In genomic region chr3:25957026-25957425, GRCh38 we compare ENCODE assay signal across 23 cellular contexts.
"Had no signal": no experiment of that assay in that cellular context is flagged by ENCODE, and none has a peak within 500 bp of the region (broad histone marks: within the 10 kb centered on the region; RNA-seq: fewer than 3 reads in every experiment).

No MANE protein-coding gene starts in this region.

- H3K36me3 Mint-ChIP-seq: IgD-negative memory B cell had no signal

- DNase-seq: Kasumi-1, MM.1S, NCI-H1092 treated with DMSO at 0.1 percent for 48 hours, NCI-H1417, NCI-H1436 treated with DMSO at 0.1 percent for 48 hours, NCI-H1694, NCI-H187 treated with DMSO at 0.1 percent for 48 hours, NCI-H2029 treated with DMSO at 0.1 percent for 48 hours, NCI-H2171, NCI-H226, NCI-H446, NCI-H510A, NCI-H524 treated with DMSO at 0.1 percent for 48 hours, NCI-H69, NCI-H774, RPMI8226, SHP77 treated with DMSO at 0.1 percent for 48 hours, SJCRH30 had no signal

- H3K4me3 ChIP-seq: K562, SJCRH30 had no signal

- H3K27ac Mint-ChIP-seq: IgD-negative memory B cell had no signal

- H3K4me3 Mint-ChIP-seq: IgD-negative memory B cell had no signal

- ATAC-seq: K562, SK-N-SH treated with all-trans-retinoic acid at 6 μM for 48 hours had no signal

- H3K4me1 ChIP-seq: SJCRH30 had no signal

- H3K27ac ChIP-seq: HL-60, KMS-11, SJCRH30 had no signal

- H3K36me3 ChIP-seq: SJCRH30 had no signal

- H3K27me3 Mint-ChIP-seq: IgD-negative memory B cell had no signal

- H3K4me1 Mint-ChIP-seq: IgD-negative memory B cell had no signal

- H3K27me3 ChIP-seq: SJCRH30 had no signal

- H3K9me3 ChIP-seq: SJCRH30 had no signal
